1 cellular context compared by ENCODE assay signal in the genomic region with DNA sequence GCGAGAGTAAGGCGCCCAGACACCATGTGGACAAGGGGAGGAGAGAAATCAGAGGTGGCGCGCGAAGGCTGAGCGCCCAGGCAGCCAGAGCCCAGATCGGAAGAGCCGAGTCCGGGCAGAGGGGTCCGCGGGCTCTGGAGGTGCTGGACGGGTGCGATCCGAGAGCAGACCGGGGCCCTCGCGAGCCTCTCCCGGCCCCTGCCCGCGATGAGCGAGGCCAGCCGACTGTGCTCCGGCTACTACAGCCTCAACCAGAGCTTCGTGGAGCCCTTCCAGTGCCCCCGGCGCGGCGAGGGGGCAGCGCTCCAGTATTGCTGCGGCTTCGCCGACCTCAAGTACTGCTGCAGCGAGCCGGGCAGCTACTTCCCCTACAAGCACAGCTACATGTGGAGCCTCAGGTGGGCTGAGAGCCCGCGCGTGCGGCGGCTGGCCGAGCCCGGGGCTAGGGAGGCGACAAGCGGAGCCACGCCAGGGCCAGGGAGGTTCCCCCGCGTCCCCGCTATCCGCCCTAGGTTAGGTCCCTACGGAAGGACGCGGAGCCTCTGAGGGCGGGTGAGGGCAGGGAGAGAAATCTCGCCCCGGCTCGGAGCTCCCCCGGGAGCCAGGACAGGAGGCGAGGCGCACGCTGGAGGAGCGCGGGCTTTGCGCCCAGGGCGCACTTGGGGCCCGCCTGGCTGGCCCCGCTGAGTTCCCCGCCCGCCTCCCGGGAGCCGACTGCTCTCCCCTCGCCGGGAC.
TF ChIP-seq lines count a peak whose summit lies in the region.

A gene (plus strand): TSS at position 87 of the 735 bp plus-strand sequence. CDS start 121 bp downstream, at position 208.

TF ChIP-seq in HEK293, 187 proteins besides CTCF, POLR2A, EP300 and RAD21 (continued from another document and continues in another):
- TF ChIP-seq, protein P1, sequence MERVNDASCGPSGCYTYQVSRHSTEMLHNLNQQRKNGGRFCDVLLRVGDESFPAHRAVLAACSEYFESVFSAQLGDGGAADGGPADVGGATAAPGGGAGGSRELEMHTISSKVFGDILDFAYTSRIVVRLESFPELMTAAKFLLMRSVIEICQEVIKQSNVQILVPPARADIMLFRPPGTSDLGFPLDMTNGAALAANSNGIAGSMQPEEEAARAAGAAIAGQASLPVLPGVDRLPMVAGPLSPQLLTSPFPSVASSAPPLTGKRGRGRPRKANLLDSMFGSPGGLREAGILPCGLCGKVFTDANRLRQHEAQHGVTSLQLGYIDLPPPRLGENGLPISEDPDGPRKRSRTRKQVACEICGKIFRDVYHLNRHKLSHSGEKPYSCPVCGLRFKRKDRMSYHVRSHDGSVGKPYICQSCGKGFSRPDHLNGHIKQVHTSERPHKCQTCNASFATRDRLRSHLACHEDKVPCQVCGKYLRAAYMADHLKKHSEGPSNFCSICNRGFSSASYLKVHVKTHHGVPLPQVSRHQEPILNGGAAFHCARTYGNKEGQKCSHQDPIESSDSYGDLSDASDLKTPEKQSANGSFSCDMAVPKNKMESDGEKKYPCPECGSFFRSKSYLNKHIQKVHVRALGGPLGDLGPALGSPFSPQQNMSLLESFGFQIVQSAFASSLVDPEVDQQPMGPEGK (tag by site-specific recombination; IDR thresholded peaks at IDR 0.05): peak; percentile 58
- TF ChIP-seq TRIM28 (IDR thresholded peaks at IDR 0.05; ENCODE audit: borderline replicate concordance, low read length): peak; percentile 56; the same call in 1 of the 2 replicates
- no peak for TF ChIP-seq ZFHX2 (tag by site-specific recombination; conservative IDR thresholded peaks at IDR 0.05)
- TF ChIP-seq WT1 (tag by site-specific recombination; IDR thresholded peaks at IDR 0.05): peak; percentile 41; the same call in 1 of the 2 replicates
- no peak for TF ChIP-seq ZFP69B (tag by site-specific recombination; IDR thresholded peaks at IDR 0.05)
- no peak for TF ChIP-seq ZNF544 (tag by site-specific recombination; IDR thresholded peaks at IDR 0.05)
- TF ChIP-seq ZNF776 (tag by site-specific recombination; IDR thresholded peaks at IDR 0.05; ENCODE audit: borderline replicate concordance): no peak
- TF ChIP-seq ZNF211 (tag by site-specific recombination; IDR thresholded peaks at IDR 0.05; ENCODE audit: low read depth): no peak
- no peak for TF ChIP-seq ZNF596 (tag by site-specific recombination; IDR thresholded peaks at IDR 0.05)
- peak; percentile 24; the same call in 1 of the 2 replicates for TF ChIP-seq KLF8 (tag by site-specific recombination; IDR thresholded peaks at IDR 0.05)
- no peak for TF ChIP-seq ZNF391 (tag by site-specific recombination; IDR thresholded peaks at IDR 0.05; ENCODE audit: borderline replicate concordance, low read depth)
- no peak for TF ChIP-seq ZNF302 (tag by site-specific recombination; IDR thresholded peaks at IDR 0.05; ENCODE audit: low read depth)
- TF ChIP-seq ZNF791 (tag by site-specific recombination; IDR thresholded peaks at IDR 0.05): no peak
- TF ChIP-seq, protein P2, sequence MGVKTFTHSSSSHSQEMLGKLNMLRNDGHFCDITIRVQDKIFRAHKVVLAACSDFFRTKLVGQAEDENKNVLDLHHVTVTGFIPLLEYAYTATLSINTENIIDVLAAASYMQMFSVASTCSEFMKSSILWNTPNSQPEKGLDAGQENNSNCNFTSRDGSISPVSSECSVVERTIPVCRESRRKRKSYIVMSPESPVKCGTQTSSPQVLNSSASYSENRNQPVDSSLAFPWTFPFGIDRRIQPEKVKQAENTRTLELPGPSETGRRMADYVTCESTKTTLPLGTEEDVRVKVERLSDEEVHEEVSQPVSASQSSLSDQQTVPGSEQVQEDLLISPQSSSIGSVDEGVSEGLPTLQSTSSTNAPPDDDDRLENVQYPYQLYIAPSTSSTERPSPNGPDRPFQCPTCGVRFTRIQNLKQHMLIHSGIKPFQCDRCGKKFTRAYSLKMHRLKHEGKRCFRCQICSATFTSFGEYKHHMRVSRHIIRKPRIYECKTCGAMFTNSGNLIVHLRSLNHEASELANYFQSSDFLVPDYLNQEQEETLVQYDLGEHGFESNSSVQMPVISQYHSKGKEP (tag by site-specific recombination; IDR thresholded peaks at IDR 0.05): no peak
- TF ChIP-seq ZNF157 (tag by site-specific recombination; IDR thresholded peaks at IDR 0.05): no peak
- TF ChIP-seq ZBTB20 (tag by site-specific recombination; IDR thresholded peaks at IDR 0.05): peak; percentile 95
- TF ChIP-seq MZF1 (tag by site-specific recombination; IDR thresholded peaks at IDR 0.05; ENCODE audit: borderline replicate concordance): no peak
- no peak for TF ChIP-seq HOXD13 (CRISPR knock-in tag; IDR thresholded peaks at IDR 0.05; ENCODE audit: borderline replicate concordance)
- no peak for TF ChIP-seq GFI1B (tag by site-specific recombination; IDR thresholded peaks at IDR 0.05)
- TF ChIP-seq, protein P3, sequence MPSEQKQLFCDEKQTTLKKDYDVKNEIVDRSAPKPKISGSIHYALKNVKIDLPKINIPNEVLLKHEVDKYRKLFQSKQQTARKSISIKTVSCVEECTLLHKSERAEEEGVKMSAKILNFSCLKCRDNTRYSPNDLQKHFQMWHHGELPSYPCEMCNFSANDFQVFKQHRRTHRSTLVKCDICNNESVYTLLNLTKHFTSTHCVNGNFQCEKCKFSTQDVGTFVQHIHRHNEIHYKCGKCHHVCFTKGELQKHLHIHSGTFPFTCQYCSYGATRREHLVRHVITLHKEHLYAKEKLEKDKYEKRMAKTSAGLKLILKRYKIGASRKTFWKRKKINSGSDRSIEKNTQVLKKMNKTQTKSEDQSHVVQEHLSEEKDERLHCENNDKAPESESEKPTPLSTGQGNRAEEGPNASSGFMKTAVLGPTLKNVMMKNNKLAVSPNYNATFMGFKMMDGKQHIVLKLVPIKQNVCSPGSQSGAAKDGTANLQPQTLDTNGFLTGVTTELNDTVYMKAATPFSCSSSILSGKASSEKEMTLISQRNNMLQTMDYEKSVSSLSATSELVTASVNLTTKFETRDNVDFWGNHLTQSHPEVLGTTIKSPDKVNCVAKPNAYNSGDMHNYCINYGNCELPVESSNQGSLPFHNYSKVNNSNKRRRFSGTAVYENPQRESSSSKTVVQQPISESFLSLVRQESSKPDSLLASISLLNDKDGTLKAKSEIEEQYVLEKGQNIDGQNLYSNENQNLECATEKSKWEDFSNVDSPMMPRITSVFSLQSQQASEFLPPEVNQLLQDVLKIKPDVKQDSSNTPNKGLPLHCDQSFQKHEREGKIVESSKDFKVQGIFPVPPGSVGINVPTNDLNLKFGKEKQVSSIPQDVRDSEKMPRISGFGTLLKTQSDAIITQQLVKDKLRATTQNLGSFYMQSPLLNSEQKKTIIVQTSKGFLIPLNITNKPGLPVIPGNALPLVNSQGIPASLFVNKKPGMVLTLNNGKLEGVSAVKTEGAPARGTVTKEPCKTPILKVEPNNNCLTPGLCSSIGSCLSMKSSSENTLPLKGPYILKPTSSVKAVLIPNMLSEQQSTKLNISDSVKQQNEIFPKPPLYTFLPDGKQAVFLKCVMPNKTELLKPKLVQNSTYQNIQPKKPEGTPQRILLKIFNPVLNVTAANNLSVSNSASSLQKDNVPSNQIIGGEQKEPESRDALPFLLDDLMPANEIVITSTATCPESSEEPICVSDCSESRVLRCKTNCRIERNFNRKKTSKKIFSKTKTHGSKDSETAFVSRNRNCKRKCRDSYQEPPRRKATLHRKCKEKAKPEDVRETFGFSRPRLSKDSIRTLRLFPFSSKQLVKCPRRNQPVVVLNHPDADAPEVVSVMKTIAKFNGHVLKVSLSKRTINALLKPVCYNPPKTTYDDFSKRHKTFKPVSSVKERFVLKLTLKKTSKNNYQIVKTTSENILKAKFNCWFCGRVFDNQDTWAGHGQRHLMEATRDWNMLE (tag by site-specific recombination; conservative IDR thresholded peaks at IDR 0.05; ENCODE audit: low read depth): no peak
- TF ChIP-seq, protein P4, sequence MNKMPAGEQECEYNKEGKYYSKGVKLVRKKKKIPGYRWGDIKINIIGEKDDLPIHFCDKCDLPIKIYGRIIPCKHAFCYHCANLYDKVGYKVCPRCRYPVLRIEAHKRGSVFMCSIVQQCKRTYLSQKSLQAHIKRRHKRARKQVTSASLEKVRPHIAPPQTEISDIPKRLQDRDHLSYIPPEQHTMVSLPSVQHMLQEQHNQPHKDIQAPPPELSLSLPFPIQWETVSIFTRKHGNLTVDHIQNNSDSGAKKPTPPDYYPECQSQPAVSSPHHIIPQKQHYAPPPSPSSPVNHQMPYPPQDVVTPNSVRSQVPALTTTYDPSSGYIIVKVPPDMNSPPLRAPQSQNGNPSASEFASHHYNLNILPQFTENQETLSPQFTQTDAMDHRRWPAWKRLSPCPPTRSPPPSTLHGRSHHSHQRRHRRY (tag by site-specific recombination; IDR thresholded peaks at IDR 0.05): no peak
- no peak for TF ChIP-seq KLF16 (tag by site-specific recombination; IDR thresholded peaks at IDR 0.05)
- no peak for TF ChIP-seq FEZF1 (tag by site-specific recombination; IDR thresholded peaks at IDR 0.05)
- TF ChIP-seq, protein P5, sequence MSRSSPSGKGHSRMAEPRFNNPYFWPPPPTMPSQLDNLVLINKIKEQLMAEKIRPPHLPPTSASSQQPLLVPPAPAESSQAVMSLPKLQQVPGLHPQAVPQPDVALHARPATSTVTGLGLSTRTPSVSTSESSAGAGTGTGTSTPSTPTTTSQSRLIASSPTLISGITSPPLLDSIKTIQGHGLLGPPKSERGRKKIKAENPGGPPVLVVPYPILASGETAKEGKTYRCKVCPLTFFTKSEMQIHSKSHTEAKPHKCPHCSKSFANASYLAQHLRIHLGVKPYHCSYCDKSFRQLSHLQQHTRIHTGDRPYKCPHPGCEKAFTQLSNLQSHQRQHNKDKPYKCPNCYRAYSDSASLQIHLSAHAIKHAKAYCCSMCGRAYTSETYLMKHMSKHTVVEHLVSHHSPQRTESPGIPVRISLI (tag by site-specific recombination; IDR thresholded peaks at IDR 0.05): no peak
- TF ChIP-seq ZNF571 (tag by site-specific recombination; IDR thresholded peaks at IDR 0.05): no peak
- TF ChIP-seq, protein P6, sequence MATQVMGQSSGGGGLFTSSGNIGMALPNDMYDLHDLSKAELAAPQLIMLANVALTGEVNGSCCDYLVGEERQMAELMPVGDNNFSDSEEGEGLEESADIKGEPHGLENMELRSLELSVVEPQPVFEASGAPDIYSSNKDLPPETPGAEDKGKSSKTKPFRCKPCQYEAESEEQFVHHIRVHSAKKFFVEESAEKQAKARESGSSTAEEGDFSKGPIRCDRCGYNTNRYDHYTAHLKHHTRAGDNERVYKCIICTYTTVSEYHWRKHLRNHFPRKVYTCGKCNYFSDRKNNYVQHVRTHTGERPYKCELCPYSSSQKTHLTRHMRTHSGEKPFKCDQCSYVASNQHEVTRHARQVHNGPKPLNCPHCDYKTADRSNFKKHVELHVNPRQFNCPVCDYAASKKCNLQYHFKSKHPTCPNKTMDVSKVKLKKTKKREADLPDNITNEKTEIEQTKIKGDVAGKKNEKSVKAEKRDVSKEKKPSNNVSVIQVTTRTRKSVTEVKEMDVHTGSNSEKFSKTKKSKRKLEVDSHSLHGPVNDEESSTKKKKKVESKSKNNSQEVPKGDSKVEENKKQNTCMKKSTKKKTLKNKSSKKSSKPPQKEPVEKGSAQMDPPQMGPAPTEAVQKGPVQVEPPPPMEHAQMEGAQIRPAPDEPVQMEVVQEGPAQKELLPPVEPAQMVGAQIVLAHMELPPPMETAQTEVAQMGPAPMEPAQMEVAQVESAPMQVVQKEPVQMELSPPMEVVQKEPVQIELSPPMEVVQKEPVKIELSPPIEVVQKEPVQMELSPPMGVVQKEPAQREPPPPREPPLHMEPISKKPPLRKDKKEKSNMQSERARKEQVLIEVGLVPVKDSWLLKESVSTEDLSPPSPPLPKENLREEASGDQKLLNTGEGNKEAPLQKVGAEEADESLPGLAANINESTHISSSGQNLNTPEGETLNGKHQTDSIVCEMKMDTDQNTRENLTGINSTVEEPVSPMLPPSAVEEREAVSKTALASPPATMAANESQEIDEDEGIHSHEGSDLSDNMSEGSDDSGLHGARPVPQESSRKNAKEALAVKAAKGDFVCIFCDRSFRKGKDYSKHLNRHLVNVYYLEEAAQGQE (tag by site-specific recombination; IDR thresholded peaks at IDR 0.05): no peak
- TF ChIP-seq ZNF133 (tag by site-specific recombination; IDR thresholded peaks at IDR 0.05): no peak
- TF ChIP-seq ZNF2 (tag by site-specific recombination; IDR thresholded peaks at IDR 0.05): 0 out of 2 replicates have a peak, but pooled peaks have one; percentile 56
- no peak for TF ChIP-seq ZNF585B (tag by site-specific recombination; IDR thresholded peaks at IDR 0.05)
- no peak for TF ChIP-seq ZNF510 (tag by site-specific recombination; IDR thresholded peaks at IDR 0.05; ENCODE audit: insufficient replicate concordance)
- TF ChIP-seq, protein P7, sequence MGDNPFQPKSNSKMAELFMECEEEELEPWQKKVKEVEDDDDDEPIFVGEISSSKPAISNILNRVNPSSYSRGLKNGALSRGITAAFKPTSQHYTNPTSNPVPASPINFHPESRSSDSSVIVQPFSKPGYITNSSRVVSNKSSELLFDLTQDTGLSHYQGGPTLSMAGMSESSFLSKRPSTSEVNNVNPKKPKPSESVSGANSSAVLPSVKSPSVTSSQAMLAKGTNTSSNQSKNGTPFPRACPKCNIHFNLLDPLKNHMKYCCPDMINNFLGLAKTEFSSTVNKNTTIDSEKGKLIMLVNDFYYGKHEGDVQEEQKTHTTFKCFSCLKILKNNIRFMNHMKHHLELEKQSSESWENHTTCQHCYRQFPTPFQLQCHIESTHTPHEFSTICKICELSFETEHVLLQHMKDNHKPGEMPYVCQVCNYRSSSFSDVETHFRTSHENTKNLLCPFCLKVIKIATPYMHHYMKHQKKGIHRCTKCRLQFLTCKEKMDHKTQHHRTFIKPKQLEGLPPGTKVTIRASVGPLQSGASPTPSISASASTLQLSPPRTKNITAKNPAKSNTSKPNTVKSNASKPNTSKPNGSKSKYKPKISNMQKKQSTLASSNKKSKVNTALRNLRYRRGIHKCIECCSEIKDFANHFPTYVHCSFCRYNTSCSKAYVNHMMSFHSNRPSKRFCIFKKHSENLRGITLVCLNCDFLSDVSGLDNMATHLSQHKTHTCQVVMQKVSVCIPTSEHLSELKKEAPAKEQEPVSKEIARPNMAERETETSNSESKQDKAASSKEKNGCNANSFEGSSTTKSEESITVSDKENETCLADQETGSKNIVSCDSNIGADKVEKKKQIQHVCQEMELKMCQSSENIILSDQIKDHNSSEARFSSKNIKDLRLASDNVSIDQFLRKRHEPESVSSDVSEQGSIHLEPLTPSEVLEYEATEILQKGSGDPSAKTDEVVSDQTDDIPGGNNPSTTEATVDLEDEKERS (tag by site-specific recombination; IDR thresholded peaks at IDR 0.05): no peak
- TF ChIP-seq ZNF623 (tag by site-specific recombination; IDR thresholded peaks at IDR 0.05): no peak
- TF ChIP-seq, protein P8, sequence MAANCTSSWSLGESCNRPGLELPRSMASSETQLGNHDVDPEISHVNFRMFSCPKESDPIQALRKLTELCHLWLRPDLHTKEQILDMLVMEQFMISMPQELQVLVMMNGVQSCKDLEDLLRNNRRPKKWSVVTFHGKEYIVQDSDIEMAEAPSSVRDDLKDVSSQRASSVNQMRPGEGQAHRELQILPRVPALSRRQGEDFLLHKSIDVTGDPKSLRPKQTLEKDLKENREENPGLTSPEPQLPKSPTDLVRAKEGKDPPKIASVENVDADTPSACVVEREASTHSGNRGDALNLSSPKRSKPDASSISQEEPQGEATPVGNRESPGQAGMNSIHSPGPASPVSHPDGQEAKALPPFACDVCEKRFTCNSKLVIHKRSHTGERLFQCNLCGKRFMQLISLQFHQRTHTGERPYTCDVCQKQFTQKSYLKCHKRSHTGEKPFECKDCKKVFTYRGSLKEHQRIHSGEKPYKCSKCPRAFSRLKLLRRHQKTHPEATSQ (tag by site-specific recombination; IDR thresholded peaks at IDR 0.05): no peak
- no peak for TF ChIP-seq YY2 (tag by site-specific recombination; IDR thresholded peaks at IDR 0.05)
- TF ChIP-seq GLIS1 (tag by site-specific recombination; IDR thresholded peaks at IDR 0.05): peak; percentile 67
- TF ChIP-seq ZNF555 (tag by site-specific recombination; conservative IDR thresholded peaks at IDR 0.05): no peak
- no peak; the same call in 1 of the 2 replicates for TF ChIP-seq SP3 (tag by site-specific recombination; IDR thresholded peaks at IDR 0.05)
- peak; percentile 92 for TF ChIP-seq ZFP37 (tag by site-specific recombination; IDR thresholded peaks at IDR 0.05)
- no peak for TF ChIP-seq ZNF114 (tag by site-specific recombination; IDR thresholded peaks at IDR 0.05)
